ENCODE assay signal across 24 cellular contexts in the genomic region with DNA sequence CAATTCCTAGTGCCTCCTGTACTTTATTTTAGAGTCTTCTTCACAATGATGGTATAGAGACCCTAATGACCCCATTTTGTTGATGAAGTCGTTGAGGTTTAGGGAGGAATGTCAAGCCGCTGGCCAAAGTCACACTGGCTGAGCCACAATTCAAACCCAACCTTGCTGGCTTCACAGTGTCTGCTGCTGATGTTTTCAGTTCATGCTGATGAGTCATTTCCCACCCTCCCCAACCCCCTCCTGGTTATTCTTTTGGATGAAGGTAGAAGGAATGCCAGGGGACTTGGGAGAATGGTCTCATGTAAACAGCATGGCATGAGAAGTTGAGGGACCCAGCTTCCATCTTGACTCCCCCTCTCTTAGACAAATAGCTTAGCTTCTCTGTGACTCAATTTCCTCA.
"Had no signal": no experiment of that assay in that cellular context is flagged by ENCODE, and none has a peak within 500 bp of the region (broad histone marks: within the 10 kb centered on the region; RNA-seq: fewer than 3 reads in every experiment).

No MANE protein-coding gene starts in this region.

- H3K36me3 ChIP-seq: SJSA1 had no signal

- H3K9me3 Mint-ChIP-seq: WTC11 had no signal

- DNase-seq: activated CD4-positive, alpha-beta T cell treated with anti-CD3 and anti-CD28 coated beads for 48 hours; activated CD4-positive, alpha-beta T cell treated with anti-CD3 and anti-CD28 coated beads, Interleukin-2, amount 50 U/mL, for 4 hours; activated CD4-positive, CD25-positive, alpha-beta regulatory T cell treated with anti-CD3 and anti-CD28 coated beads, Interleukin-2, amount 50 U/mL, for 72 hours; activated CD8-positive, alpha-beta memory T cell treated with anti-CD3 and anti-CD28 coated beads, Interleukin-2, amount 50 U/mL, for 48 hours; activated CD8-positive, alpha-beta T cell treated with anti-CD3 and anti-CD28 coated beads, Interleukin-2, amount 10 ng/mL, durations not matched to agents 7 days and 5 days; activated naive CD4-positive, alpha-beta T cell treated with anti-CD3 and anti-CD28 coated beads, Interleukin-2, amount 50 U/mL, for 16 hours; activated T-cell treated with anti-CD3 and anti-CD28 coated beads, Interleukin-2, amount 50 U/mL, for 1 hour; body of pancreas; KG1; NCI-H1092; NCI-H1417; NCI-H1930; NCI-H2171; NCI-H2227 treated with DMSO at 0.1 percent for 48 hours; NCI-H446 treated with DMSO at 0.1 percent for 48 hours; NCI-H524 treated with DMSO at 0.1 percent for 48 hours; NCI-H774; NK-92 treated with Interleukin-12 subunit alpha and Interleukin-12 subunit beta, amount 100 ng/mL, for 24 hours; SHP77; SW 1271 had no signal

- H3K27me3 ChIP-seq: ascending aorta, body of pancreas, SJSA1 had no signal

- ATAC-seq: activated CD8-positive, alpha-beta T cell treated with anti-CD3 and anti-CD28 coated beads, Interleukin-2, amount 10 ng/mL, durations not matched to agents 7 days and 5 days; body of pancreas; SK-N-SH treated with all-trans-retinoic acid at 6 μM for 48 hours; WTC11 had no signal

- H3K4me1 ChIP-seq: body of pancreas, SJSA1 had no signal

- H3K4me3 ChIP-seq: ascending aorta, body of pancreas, SJSA1 had no signal

- H3K27ac ChIP-seq: ascending aorta, body of pancreas, SJSA1 had no signal

- H3K9me3 ChIP-seq: ascending aorta, body of pancreas, SJSA1 had no signal

- H3K27ac Mint-ChIP-seq: activated CD8-positive, alpha-beta T cell treated with anti-CD3 and anti-CD28 coated beads, Interleukin-2, amount 10 ng/mL, durations not matched to agents 7 days and 5 days; WTC11 had no signal

- H3K36me3 Mint-ChIP-seq: WTC11 had no signal
